ENCODE assay signal across 11 cellular contexts in genomic region chr20:62831854-62832211, GRCh38. TPM values are rescaled to one million over a fixed set of nuclear protein-coding genes. Genes with fewer than 3 reads are reported as not detected.
DNase-seq lines count a peak whose midpoint lies in the region; ATAC-seq, FAIRE-seq and TF ChIP-seq lines count a peak whose summit lies in the region.
"Had no signal": no experiment of that assay in that cellular context is flagged by ENCODE, and none has a peak within 500 bp of the region (broad histone marks: within the 10 kb centered on the region; RNA-seq: fewer than 3 reads in every experiment).

No MANE protein-coding gene starts in this region.

- no peaks in the 10 kb centered on the region for H3K79me1 ChIP-seq in IMR-90 (ENCODE audit: low read depth in 1 of 2, low read length in 2 of 2)

- H2BK15ac ChIP-seq in IMR-90 (ENCODE audit: low read depth, low read length): no peak overlapping the region

- no peaks in the 10 kb centered on the region; the same call in 1 of the 2 replicates for H3K27me3 ChIP-seq in IMR-90 (ENCODE audit: control insufficient read depth, insufficient read depth, low read length)
- H3K27me3 ChIP-seq in K562 (ENCODE audit: control insufficient read depth in 2 of 2, insufficient read depth in 2 of 2, low read length in 2 of 2): peaks cover 0 to 9% of the 10 kb centered on the region in 2 experiments; a peak in 2 of 5 replicates
- no peaks in the 10 kb centered on the region for H3K27me3 ChIP-seq in right lobe of liver

- CTCF ChIA-PET in IMR-90 (lab: Yijun Ruan, JAX): no interaction called here
- CTCF ChIA-PET in K562 (lab: Yijun Ruan, JAX; ENCODE audit: low intra/inter-chr PET ratio): no interaction called here

- no peak overlapping the region for H3K4me3 ChIP-seq in IMR-90 (ENCODE audit: insufficient read depth, low read depth, low read length)
- no peak overlapping the region for H3K4me3 ChIP-seq in K562
- H3K4me3 ChIP-seq in right lobe of liver: peak overlapping the region in 1 of 3 donors; percentile 21
- H3K4me3 ChIP-seq: tibial artery had no signal

- no peak overlapping the region for H4K5ac ChIP-seq in IMR-90 (ENCODE audit: low read depth, low read length)

- peak overlapping the region; percentile 21 for H2AFZ ChIP-seq in IMR-90 (replicated peaks; ENCODE audit: low read length, poor library complexity)
- no peak overlapping the region for H2AFZ ChIP-seq in K562 (ENCODE audit: low read depth, low read length)

- no peak overlapping the region for H3K9ac ChIP-seq in IMR-90 (ENCODE audit: low read depth, low read length)
- H3K9ac ChIP-seq in K562 (ENCODE audit: insufficient read depth in 1 of 2, low read depth in 2 of 2, low read length in 2 of 2): peak overlapping the region in 1 of 2 experiments; percentile 41; a peak in 1 of 4 replicates

- H3K18ac ChIP-seq in IMR-90 (ENCODE audit: low read depth, low read length): no peak overlapping the region

- no peak overlapping the region for H2AK5ac ChIP-seq in IMR-90 (ENCODE audit: low read depth, low read length)

- H3K36me3 ChIP-seq in IMR-90 (ENCODE audit: control insufficient read depth, insufficient read depth, low read length) (no peaks in the 10 kb centered on the region), K562 (ENCODE audit: control insufficient read depth, insufficient read depth, low read length) (no peaks in the 10 kb centered on the region), right lobe of liver (no peaks in the 10 kb centered on the region)
- H3K36me3 ChIP-seq: tibial artery had no signal

- H4K8ac ChIP-seq in IMR-90 (ENCODE audit: low read depth in 2 of 2, low read length in 2 of 2): no peak overlapping the region

- peaks cover 3% of the 10 kb centered on the region; the same call in 1 of the 2 replicates for H3K4me1 ChIP-seq in IMR-90 (ENCODE audit: control insufficient read depth, insufficient read depth, low read length)
- peaks cover 8 to 77% of the 10 kb centered on the region in 2 experiments; a peak in 4 of 5 replicates for H3K4me1 ChIP-seq in K562 (replicated peaks in 1 of 2; ENCODE audit: control insufficient read depth in 2 of 2, insufficient read depth in 2 of 2, low read length in 2 of 2)
- peaks cover 0 to 26% (median 6%) of the 10 kb centered on the region in 4 donors for H3K4me1 ChIP-seq in right lobe of liver

- no peak overlapping the region for H2AK9ac ChIP-seq in IMR-90 (replicated peaks; ENCODE audit: low read depth, low read length, poor library complexity)

- H4K20me1 ChIP-seq in IMR-90 (ENCODE audit: insufficient read depth, low read length) (no peaks in the 10 kb centered on the region), K562 (replicated peaks; ENCODE audit: control insufficient read depth, insufficient read depth, low read length) (no peaks in the 10 kb centered on the region)

- no peak for TF ChIP-seq POLR2A in IMR-90 (IDR thresholded peaks at IDR 0.05; ENCODE audit: low read depth, low read length)
- TF ChIP-seq POLR2A in K562 (conservative IDR thresholded peaks at IDR 0.05): no peak
- TF ChIP-seq POLR2A in right lobe of liver (IDR thresholded peaks at IDR 0.05): no peak

- no peak overlapping the region for H2BK120ac ChIP-seq in IMR-90 (ENCODE audit: low read depth, low read length)

- DNase-seq in IMR-90 (no peak), K562 (ENCODE audit: extremely low read depth in 1 of 4, low spot score in 3 of 4) (no peak), right lobe of liver (no peak), NCI-H446 (lab: John Stamatoyannopoulos, UW) (no peak)
- no peak for DNase-seq in activated CD4-positive, alpha-beta T cell treated with anti-CD3 and anti-CD28 coated beads, Interleukin-2, amount 50 U/mL, for 48 hours
- no peak for DNase-seq in stimulated activated naive CD4-positive, alpha-beta T cell treated with Interleukin-2 at 50 U/mL for 16 hours (lab: John Stamatoyannopoulos, UW)
- DNase-seq: NCI-H1105, NCI-H510A, tibial artery had no signal

- TF ChIP-seq EP300 in K562 (IDR thresholded peaks at IDR 0.05; ENCODE audit: low read length): no peak

- dilution Hi-C loops in IMR-90 (cut with HindIII; ENCODE audit: low sequenced_read_pairs, unreplicated experiment): no loop called here

- no peaks in the 10 kb centered on the region for H3K9me3 ChIP-seq in IMR-90 (ENCODE audit: control insufficient read depth, insufficient read depth, low read length)
- no peaks in the 10 kb centered on the region for H3K9me3 ChIP-seq in K562 (replicated peaks; ENCODE audit: control insufficient read depth, insufficient read depth, low read depth, low read length)
- H3K9me3 ChIP-seq in right lobe of liver: no peaks in the 10 kb centered on the region
- H3K9me3 ChIP-seq: tibial artery had no signal

- no peak overlapping the region for H3K23ac ChIP-seq in IMR-90 (ENCODE audit: low read depth, low read length)

- no peak overlapping the region for H3K56ac ChIP-seq in IMR-90 (ENCODE audit: extremely low read depth, insufficient read depth, low read length)

- no peaks in the 10 kb centered on the region for H3K79me2 ChIP-seq in K562 (ENCODE audit: control insufficient read depth, insufficient read depth, low read length)

- no peak for TF ChIP-seq RAD21 in IMR-90 (IDR thresholded peaks at IDR 0.05; ENCODE audit: low read length)
- TF ChIP-seq RAD21 in K562 (CRISPR knock-in tag; conservative IDR thresholded peaks at IDR 0.05 in 1 of 2, IDR thresholded peaks at IDR 0.05 in 1 of 2): no peak

- WGBS in IMR-90 (ENCODE audit: extremely low coverage in 2 of 2, insufficient read length in 1 of 2), 2 experiments: no CpG with 5 or more reads among the region's 10 CpGs
- 63% methylated on average over 10 of the region's 10 CpGs for WGBS in K562 (ENCODE audit: insufficient coverage, low coverage, missing lambda C conversion rate)
- WGBS in right lobe of liver (ENCODE audit: insufficient coverage, low coverage, low lambda C conversion rate, missing lambda C conversion rate): 37% methylated on average over 7 of the region's 10 CpGs

- intact Hi-C loops in IMR-90 (cut with micrococcal nuclease) (no loop called here), K562 (cut with micrococcal nuclease) (no loop called here), right lobe of liver (cut with DNase I) (no loop called here)

- ATAC-seq in IMR-90 (ENCODE audit: low read depth) (peak; percentile 38), K562 (peak; percentile 11; the same call in 1 of the 3 replicates), right lobe of liver (no peak)

- no peak overlapping the region for H3K4ac ChIP-seq in IMR-90 (ENCODE audit: low read depth, low read length)

- H2BK20ac ChIP-seq in IMR-90 (ENCODE audit: low read depth, low read length): no peak overlapping the region

- no peak overlapping the region for H3K14ac ChIP-seq in IMR-90 (replicated peaks; ENCODE audit: low read depth, low read length)

- H4K91ac ChIP-seq in IMR-90 (ENCODE audit: insufficient read depth, low read depth, low read length): no peak overlapping the region

- in situ Hi-C loops in IMR-90 (cut with MboI; ENCODE audit: low sequenced_read_pairs): no loop called here
- in situ Hi-C loops in K562 (cut with MboI): no loop called here

- peak; percentile 46 for FAIRE-seq in K562 (lab: Jason Lieb, UNC)
- FAIRE-seq: colon had no signal

- POLR2A ChIA-PET in IMR-90 (lab: Charles Lee; ENCODE audit: unreplicated experiment): no interaction called here
- POLR2A ChIA-PET in K562 (lab: Yijun Ruan, JAX): interaction anchor here (0.6 to 2.2 kb wide), 3 partner anchors 44 to 334 kb away, joined by 3 to 8 read pairs (median 4); no protein-coding TSS in a partner anchor

- TF ChIP-seq CTCF in IMR-90 (conservative IDR thresholded peaks at IDR 0.05; ENCODE audit: low read depth, low read length) (no peak), K562 (IDR thresholded peaks at IDR 0.05 in 2 of 3, conservative IDR thresholded peaks at IDR 0.05 in 1 of 3; ENCODE audit: insufficient read depth in 2 of 3, low read depth in 1 of 3, low read length in 3 of 3) (no peak), right lobe of liver (IDR thresholded peaks at IDR 0.05) (no peak)

- H3K27ac ChIP-seq in IMR-90 (ENCODE audit: insufficient read depth, low read length) (no peak overlapping the region), K562 (ENCODE audit: extremely low read depth, low read depth, low read length) (no peak overlapping the region), right lobe of liver (peak overlapping the region in 2 of 3 donors; percentile 66 to 79), temporal lobe (ENCODE audit: low read depth, low read length) (peak overlapping the region; percentile 63)
- H3K27ac ChIP-seq: tibial artery had no signal

- no TSS peak for BruUV-seq in IMR-90 (replicated peaks; lab: Mats Ljungman, UMichigan)
- BruUV-seq in K562 (replicated peaks; lab: Mats Ljungman, UMichigan): no TSS peak

- no peak overlapping the region for H2BK5ac ChIP-seq in IMR-90 (ENCODE audit: low read depth, low read length, poor library complexity, severe bottlenecking)

- H3K4me2 ChIP-seq in IMR-90 (ENCODE audit: low read depth, low read length) (no peak overlapping the region), K562 (ENCODE audit: insufficient read depth, low read length) (no peak overlapping the region)

- H3K9me1 ChIP-seq in IMR-90 (ENCODE audit: insufficient read depth, low read length): no peaks in the 10 kb centered on the region; the same call in 1 of the 2 replicates
- H3K9me1 ChIP-seq in K562 (ENCODE audit: control insufficient read depth, insufficient read depth, low read length): no peaks in the 10 kb centered on the region

RNA-seq across cellular contexts. Expression of gene COL9A3, which starts 15.0 kb away (rescaled TPM):
- total RNA-seq in IMR-90 (2012; rRNA removed) (0.28 and 0.36 TPM in 2 replicates), K562 (2014; rRNA removed) (0.77 and 1.9 TPM in 2 replicates), K562 (2014; rRNA removed; fragmentation: Illumina TruSeq; extraction: Trizol) (0.18 and 0.51 TPM in 2 replicates), K562 (2015; rRNA removed; fragmentation: Illumina TruSeq; extraction: Trizol) (0.98 and 1.4 TPM in 2 replicates), K562 (2021) (1.3 and 1.7 TPM in 2 replicates), right lobe of liver (1 to 10 TPM; 1.5 to 7.6 (median 3.5) TPM), temporal lobe (22.9 TPM)
- polyA plus RNA-seq in IMR-90 (2012; rRNA removed) (1.4 TPM in 2 replicates), K562 (2011; rRNA removed) (1.3 and 2.5 TPM in 2 replicates), K562 (2014; fragmentation: Illumina TruSeq; extraction: Trizol) (0.48 and 0.76 TPM in 2 replicates), K562 (2014; fragmentation: Nextera tagmentation; extraction: Ambion mirVana) (under 1 TPM in 1 of 2 experiments, not detected in 1; 0.14 TPM), K562 (2014; rRNA removed) (3.0 and 3.6 TPM in 2 replicates)
- 2.3 and 2.9 TPM in 2 replicates for polyA plus RNA-seq in IMR-90 (2012; cell fraction: cytosol; rRNA removed)
- polyA plus RNA-seq in IMR-90 (2012; cell fraction: nucleus; rRNA removed; ENCODE audit: low replicate concordance): 11.3 and 14.6 TPM in 2 replicates
- total RNA-seq in K562 (2011; cell fraction: chromatin; rRNA removed; ENCODE audit: low replicate concordance): 2.5 and 7.3 TPM in 2 replicates
- total RNA-seq in K562 (2011; cell fraction: nucleolus; rRNA removed): 4.0 and 4.9 TPM in 2 replicates
- total RNA-seq in K562 (2011; cell fraction: nucleoplasm; rRNA removed): 2.8 and 4.0 TPM in 2 replicates
- polyA plus RNA-seq in K562 (2011; cell fraction: cytosol; rRNA removed): 1.7 and 1.9 TPM in 2 replicates
- polyA plus RNA-seq in K562 (2011; cell fraction: nucleus; rRNA removed): 12.1 and 20.8 TPM in 2 replicates
- 2.0 and 3.0 TPM in 2 replicates for polyA plus RNA-seq in K562 (2012)
- 0.35 and 0.87 TPM in 2 replicates for polyA minus RNA-seq in K562 (2011; rRNA and poly(A)+ RNA removed)
- polyA minus RNA-seq in K562 (2011; cell fraction: cytosol; rRNA and poly(A)+ RNA removed): 1.3 TPM in 1 of 2 replicates, not detected in the other
- polyA minus RNA-seq in K562 (2011; cell fraction: nucleus; rRNA and poly(A)+ RNA removed): 1.2 and 2.3 TPM in 2 replicates

RNA-seq across cellular contexts. Expression of gene OGFR, which starts 27.2 kb away (rescaled TPM):
- total RNA-seq in IMR-90 (2012; rRNA removed) (22.4 and 26.9 TPM in 2 replicates), K562 (2014; rRNA removed) (56.3 and 56.5 TPM in 2 replicates), K562 (2014; rRNA removed; fragmentation: Illumina TruSeq; extraction: Trizol) (8.9 and 10.3 TPM in 2 replicates), K562 (2015; rRNA removed; fragmentation: Illumina TruSeq; extraction: Trizol) (17.5 and 18.7 TPM in 2 replicates), K562 (2021) (33.1 and 36.5 TPM in 2 replicates), right lobe of liver (10 to 100 TPM; 40.7 to 48.1 (median 47.0) TPM), temporal lobe (17.9 TPM)
- polyA plus RNA-seq in IMR-90 (2012; rRNA removed) (30.1 and 38.2 TPM in 2 replicates), K562 (2011; rRNA removed) (23.3 and 25.4 TPM in 2 replicates), K562 (2014; fragmentation: Illumina TruSeq; extraction: Trizol) (16.6 and 22.0 TPM in 2 replicates), K562 (2014; fragmentation: Nextera tagmentation; extraction: Ambion mirVana) (under 1 TPM; 0.39 TPM), K562 (2014; rRNA removed) (34.2 and 36.7 TPM in 2 replicates)
- 45.5 and 52.1 TPM in 2 replicates for polyA plus RNA-seq in IMR-90 (2012; cell fraction: cytosol; rRNA removed)
- 73.9 and 106 TPM in 2 replicates for polyA plus RNA-seq in IMR-90 (2012; cell fraction: nucleus; rRNA removed; ENCODE audit: low replicate concordance)
- total RNA-seq in K562 (2011; cell fraction: chromatin; rRNA removed; ENCODE audit: low replicate concordance): 16.5 and 43.5 TPM in 2 replicates
- total RNA-seq in K562 (2011; cell fraction: nucleolus; rRNA removed): 33.8 and 38.4 TPM in 2 replicates
- 22.4 and 24.6 TPM in 2 replicates for total RNA-seq in K562 (2011; cell fraction: nucleoplasm; rRNA removed)
- polyA plus RNA-seq in K562 (2011; cell fraction: cytosol; rRNA removed): 15.8 and 36.7 TPM in 2 replicates
- polyA plus RNA-seq in K562 (2011; cell fraction: nucleus; rRNA removed): 32.3 and 48.8 TPM in 2 replicates
- polyA plus RNA-seq in K562 (2012): 21.1 and 26.0 TPM in 2 replicates
- polyA minus RNA-seq in K562 (2011; rRNA and poly(A)+ RNA removed): 17.7 and 23.1 TPM in 2 replicates
- 19.9 and 22.3 TPM in 2 replicates for polyA minus RNA-seq in K562 (2011; cell fraction: cytosol; rRNA and poly(A)+ RNA removed)
- polyA minus RNA-seq in K562 (2011; cell fraction: nucleus; rRNA and poly(A)+ RNA removed): 8.8 and 9.7 TPM in 2 replicates

RNA-seq across cellular contexts. Expression of gene TCFL5, which starts 29.8 kb away (rescaled TPM):
- 8.2 and 8.3 TPM in 2 replicates for total RNA-seq in IMR-90 (2012; rRNA removed)
- polyA plus RNA-seq in IMR-90 (2012; rRNA removed): 5.6 and 6.0 TPM in 2 replicates
- polyA plus RNA-seq in IMR-90 (2012; cell fraction: cytosol; rRNA removed): 2.6 and 3.6 TPM in 2 replicates
- polyA plus RNA-seq in IMR-90 (2012; cell fraction: nucleus; rRNA removed; ENCODE audit: low replicate concordance): 2.4 and 9.6 TPM in 2 replicates
- total RNA-seq in K562 (2011; cell fraction: chromatin; rRNA removed; ENCODE audit: low replicate concordance): 13.1 and 14.9 TPM in 2 replicates
- 7.5 and 9.5 TPM in 2 replicates for total RNA-seq in K562 (2011; cell fraction: nucleolus; rRNA removed)
- 8.6 and 8.8 TPM in 2 replicates for total RNA-seq in K562 (2011; cell fraction: nucleoplasm; rRNA removed)
- total RNA-seq in K562 (2014; rRNA removed): 11.1 and 11.2 TPM in 2 replicates
- total RNA-seq in K562 (2014; rRNA removed; fragmentation: Illumina TruSeq; extraction: Trizol): 7.4 and 7.9 TPM in 2 replicates
- 9.2 and 10.2 TPM in 2 replicates for total RNA-seq in K562 (2015; rRNA removed; fragmentation: Illumina TruSeq; extraction: Trizol)
- total RNA-seq in K562 (2021): 11.1 and 12.6 TPM in 2 replicates
- 8.5 and 12.2 TPM in 2 replicates for polyA plus RNA-seq in K562 (2011; rRNA removed)
- 4.3 and 4.4 TPM in 2 replicates for polyA plus RNA-seq in K562 (2011; cell fraction: cytosol; rRNA removed)
- 8.0 and 8.3 TPM in 2 replicates for polyA plus RNA-seq in K562 (2011; cell fraction: nucleus; rRNA removed)
- 6.7 and 8.1 TPM in 2 replicates for polyA plus RNA-seq in K562 (2012)
- 5.9 and 7.9 TPM in 2 replicates for polyA plus RNA-seq in K562 (2014; fragmentation: Illumina TruSeq; extraction: Trizol)
- polyA plus RNA-seq in K562 (2014; fragmentation: Nextera tagmentation; extraction: Ambion mirVana): 1 to 10 TPM in 1 of 2 experiments, under 1 TPM in 1; 1.00 to 1.1 TPM
- 9.1 and 10.5 TPM in 2 replicates for polyA plus RNA-seq in K562 (2014; rRNA removed)
- polyA minus RNA-seq in K562 (2011; rRNA and poly(A)+ RNA removed): 6.6 and 6.8 TPM in 2 replicates
- polyA minus RNA-seq in K562 (2011; cell fraction: cytosol; rRNA and poly(A)+ RNA removed): 3.8 and 6.5 TPM in 2 replicates
- polyA minus RNA-seq in K562 (2011; cell fraction: nucleus; rRNA and poly(A)+ RNA removed): 1.9 and 3.9 TPM in 2 replicates
- 1 to 10 TPM; 2.9 to 5.1 (median 3.9) TPM for total RNA-seq in right lobe of liver
- total RNA-seq in temporal lobe: 8.9 TPM

RNA-seq across cellular contexts. Expression of gene MRGBP, which starts 35.6 kb away (rescaled TPM):
- total RNA-seq in IMR-90 (2012; rRNA removed): 18.3 and 21.9 TPM in 2 replicates
- polyA plus RNA-seq in IMR-90 (2012; rRNA removed): 15.5 and 17.7 TPM in 2 replicates
- polyA plus RNA-seq in IMR-90 (2012; cell fraction: cytosol; rRNA removed): 14.9 and 16.0 TPM in 2 replicates
- polyA plus RNA-seq in IMR-90 (2012; cell fraction: nucleus; rRNA removed; ENCODE audit: low replicate concordance): 21.4 and 23.1 TPM in 2 replicates
- total RNA-seq in K562 (2011; cell fraction: chromatin; rRNA removed; ENCODE audit: low replicate concordance): 11.0 and 21.6 TPM in 2 replicates
- 16.4 and 17.2 TPM in 2 replicates for total RNA-seq in K562 (2011; cell fraction: nucleolus; rRNA removed)
- total RNA-seq in K562 (2011; cell fraction: nucleoplasm; rRNA removed): 12.8 and 15.0 TPM in 2 replicates
- 31.3 and 37.0 TPM in 2 replicates for total RNA-seq in K562 (2014; rRNA removed)
- 18.1 TPM in 2 replicates for total RNA-seq in K562 (2014; rRNA removed; fragmentation: Illumina TruSeq; extraction: Trizol)
- 25.2 and 25.7 TPM in 2 replicates for total RNA-seq in K562 (2015; rRNA removed; fragmentation: Illumina TruSeq; extraction: Trizol)
- total RNA-seq in K562 (2021): 25.1 and 26.1 TPM in 2 replicates
- 18.7 and 20.7 TPM in 2 replicates for polyA plus RNA-seq in K562 (2011; rRNA removed)
- polyA plus RNA-seq in K562 (2011; cell fraction: cytosol; rRNA removed): 20.8 and 28.5 TPM in 2 replicates
- 27.0 and 39.1 TPM in 2 replicates for polyA plus RNA-seq in K562 (2011; cell fraction: nucleus; rRNA removed)
- 14.8 and 21.7 TPM in 2 replicates for polyA plus RNA-seq in K562 (2012)
- polyA plus RNA-seq in K562 (2014; fragmentation: Illumina TruSeq; extraction: Trizol): 18.4 and 21.0 TPM in 2 replicates
- 1 to 10 TPM; 1.9 to 2.8 TPM for polyA plus RNA-seq in K562 (2014; fragmentation: Nextera tagmentation; extraction: Ambion mirVana)
- 26.3 and 26.7 TPM in 2 replicates for polyA plus RNA-seq in K562 (2014; rRNA removed)
- 12.7 and 15.7 TPM in 2 replicates for polyA minus RNA-seq in K562 (2011; rRNA and poly(A)+ RNA removed)
- polyA minus RNA-seq in K562 (2011; cell fraction: cytosol; rRNA and poly(A)+ RNA removed): 9.6 and 11.5 TPM in 2 replicates
- polyA minus RNA-seq in K562 (2011; cell fraction: nucleus; rRNA and poly(A)+ RNA removed): 9.4 and 12.2 TPM in 2 replicates
- total RNA-seq in right lobe of liver: 1 to 10 TPM; 3.3 to 8.0 (median 5.3) TPM
- 9.8 TPM for total RNA-seq in temporal lobe

Comparison
In these comparisons a context has a peak if more than half of its experiments do, and no peak if none do; other contexts are left out.
1. ATAC-seq: peak in IMR-90 (single experiment) and K562 (single experiment); none in right lobe of liver (0 of 4).
2. H3K27ac ChIP-seq: peak in right lobe of liver (2 of 3) and temporal lobe (single experiment); none in IMR-90 (single experiment) and K562 (single experiment).